ENCODE assay signal across 11 cellular contexts in genomic region chr11:75560644-75561043, GRCh38. TPM values are rescaled to one million over a fixed set of nuclear protein-coding genes. Genes with fewer than 3 reads are reported as not detected.
DNase-seq lines count a peak whose midpoint lies in the region; ATAC-seq, FAIRE-seq and TF ChIP-seq lines count a peak whose summit lies in the region.
"Had no signal": no experiment of that assay in that cellular context is flagged by ENCODE, and none has a peak within 500 bp of the region (broad histone marks: within the 10 kb centered on the region; RNA-seq: fewer than 3 reads in every experiment).

No MANE protein-coding gene starts in this region.

- FAIRE-seq in pancreas (lab: Jason Lieb, UNC) = no peak

- H3K27me3 Mint-ChIP-seq in HFFc6 (ENCODE audit: insufficient read depth) = peaks cover 7% of the 10 kb centered on the region
- H3K27me3 Mint-ChIP-seq in nephron progenitor cell (ENCODE audit: low read depth, poor library complexity) = peaks cover 10% of the 10 kb centered on the region

- no peaks in the 10 kb centered on the region for H3K27me3 ChIP-seq in A673 (replicated peaks; ENCODE audit: insufficient read depth, low read depth, low read length, poor library complexity)
- no peaks in the 10 kb centered on the region for H3K27me3 ChIP-seq in pancreas

- in situ Hi-C loops in GM13976 (cut with MboI; ENCODE audit: low sequenced_read_pairs, unreplicated experiment) = no loop called here

- CTCF ChIA-PET in A673 (lab: Charles Lee) = no interaction called here

- intact Hi-C loops in A673 (cut with micrococcal nuclease; ENCODE audit: unreplicated experiment) = no loop called here
- intact Hi-C loops in pancreas (cut with DNase I) = no loop called here

- 76 to 77% methylated on average over 1 of the region's 1 CpG for WGBS in pancreas, 2 donors

- H3K4me3 Mint-ChIP-seq in HFFc6 = peak overlapping the region; percentile 99
- peak overlapping the region; percentile 92 for H3K4me3 Mint-ChIP-seq in nephron progenitor cell

- POLR2A ChIA-PET in A673 (lab: Charles Lee; ENCODE audit: low non-redundant PET) = no interaction called here

- no peak overlapping the region for H3K4me3 ChIP-seq in A673 (ENCODE audit: low read depth, low read length, poor library complexity, severe bottlenecking)
- H3K4me3 ChIP-seq in pancreas = no peak overlapping the region

- H3K9me3 Mint-ChIP-seq in HFFc6 (peaks cover 4% of the 10 kb centered on the region; the same call in 1 of the 2 replicates), nephron progenitor cell (no peaks in the 10 kb centered on the region)

- ATAC-seq in pancreas (no peak), HG03175 (IDR thresholded peaks at IDR 0.05; ENCODE audit: unreplicated experiment) (no peak)

- H3K4me1 Mint-ChIP-seq in HFFc6 (ENCODE audit: low read depth) = peaks cover 74% of the 10 kb centered on the region
- peaks cover 92% of the 10 kb centered on the region for H3K4me1 Mint-ChIP-seq in nephron progenitor cell

- BruUV-seq in A673 (replicated peaks; lab: Mats Ljungman, UMichigan) = no TSS peak

- H3K27ac Mint-ChIP-seq in HFFc6 (peak overlapping the region; percentile 99), nephron progenitor cell (peak overlapping the region; percentile 59)

- no peak for TF ChIP-seq CTCF in A673 (conservative IDR thresholded peaks at IDR 0.05; ENCODE audit: low read depth, low read length)
- no peak for TF ChIP-seq CTCF in HFFc6 (IDR thresholded peaks at IDR 0.05)
- no peak for TF ChIP-seq CTCF in nephron progenitor cell (IDR thresholded peaks at IDR 0.05)
- TF ChIP-seq CTCF in pancreas (IDR thresholded peaks at IDR 0.05) = no peak
- no peak for TF ChIP-seq CTCF in GM13976 (IDR thresholded peaks at IDR 0.05; ENCODE audit: borderline replicate concordance, control extremely low read depth, extremely low read depth, insufficient read depth, missing control alignments)

- no peak for DNase-seq in A673 (ENCODE audit: low spot score)
- DNase-seq in HFFc6 = peak; percentile 59
- no peak for DNase-seq in nephron progenitor cell
- DNase-seq in pancreas = no peak
- no peak for DNase-seq in GM13976 (ENCODE audit: low spot score)
- no peak for DNase-seq in RPMI8226
- DNase-seq: amygdala; NCI-H69; stimulated activated CD4-positive, alpha-beta T cell treated with anti-CD3 and anti-CD28 coated beads, Interleukin-15, amount 100 ng/mL, for 24 hours had no signal

- H3K36me3 ChIP-seq in A673 (ENCODE audit: insufficient read depth, low read length, poor library complexity, severe bottlenecking) = peaks cover 13% of the 10 kb centered on the region
- H3K36me3 ChIP-seq in pancreas = no peaks in the 10 kb centered on the region

- peaks cover 66% of the 10 kb centered on the region for H3K4me1 ChIP-seq in A673 (ENCODE audit: insufficient read depth, low read length, poor library complexity, severe bottlenecking)
- peaks cover 5 to 9% (median 6%) of the 10 kb centered on the region in 3 donors for H3K4me1 ChIP-seq in pancreas

- H3K9me3 ChIP-seq in A673 (ENCODE audit: low read depth, low read length, poor library complexity, severe bottlenecking) (no peaks in the 10 kb centered on the region), pancreas (no peaks in the 10 kb centered on the region)

- peak overlapping the region; percentile 48 for H3K27ac ChIP-seq in A673 (ENCODE audit: low read depth, low read length, poor library complexity, severe bottlenecking)
- H3K27ac ChIP-seq in cingulate gyrus (ENCODE audit: low read depth, low read length) = peak overlapping the region; percentile 99
- no peak overlapping the region for H3K27ac ChIP-seq in pancreas

- H3K36me3 Mint-ChIP-seq in HFFc6 (ENCODE audit: low read depth) (peaks cover 33% of the 10 kb centered on the region), nephron progenitor cell (ENCODE audit: low read depth) (peaks cover 2% of the 10 kb centered on the region)

RNA-seq across cellular contexts. Expression of gene SERPINH1, which starts 1.4 kb away (rescaled TPM):
- total RNA-seq in A673 (2021) (264 and 268 TPM in 2 replicates), pancreas (10 to 100 TPM in 5 of 6 donors, 1 to 10 TPM in 1; 9.3 to 87.7 (median 18.2) TPM)
- total RNA-seq in HFFc6 (2021; fragmentation: NEBNext Ultra II Directional; extraction: Animal tissue kit (Norgen Biotek cat#: 25700)) = 100 to 1,000 TPM; 527 to 680 (median 557) TPM
- polyA plus RNA-seq in pancreas = 10 to 100 TPM; 22.7 to 25.9 TPM

RNA-seq across cellular contexts. Expression of gene GDPD5, which starts 34.9 kb away (rescaled TPM):
- 1.4 and 3.5 TPM in 2 replicates for total RNA-seq in A673 (2021)
- total RNA-seq in HFFc6 (2021; fragmentation: NEBNext Ultra II Directional; extraction: Animal tissue kit (Norgen Biotek cat#: 25700)) = 1 to 10 TPM; 2.5 to 5.7 (median 4.2) TPM
- total RNA-seq in pancreas = 10 to 100 TPM; 24.3 to 72.7 (median 31.8) TPM
- polyA plus RNA-seq in pancreas = 10 to 100 TPM; 33.4 to 92.9 TPM

Comparison
In these comparisons a context has a peak if more than half of its experiments do, and no peak if none do; other contexts are left out.
1. H3K27ac ChIP-seq: peak in A673 (single experiment) and cingulate gyrus (single experiment); none in pancreas (0 of 4).